ENCODE assay signal across 10 cellular contexts in the genomic region with DNA sequence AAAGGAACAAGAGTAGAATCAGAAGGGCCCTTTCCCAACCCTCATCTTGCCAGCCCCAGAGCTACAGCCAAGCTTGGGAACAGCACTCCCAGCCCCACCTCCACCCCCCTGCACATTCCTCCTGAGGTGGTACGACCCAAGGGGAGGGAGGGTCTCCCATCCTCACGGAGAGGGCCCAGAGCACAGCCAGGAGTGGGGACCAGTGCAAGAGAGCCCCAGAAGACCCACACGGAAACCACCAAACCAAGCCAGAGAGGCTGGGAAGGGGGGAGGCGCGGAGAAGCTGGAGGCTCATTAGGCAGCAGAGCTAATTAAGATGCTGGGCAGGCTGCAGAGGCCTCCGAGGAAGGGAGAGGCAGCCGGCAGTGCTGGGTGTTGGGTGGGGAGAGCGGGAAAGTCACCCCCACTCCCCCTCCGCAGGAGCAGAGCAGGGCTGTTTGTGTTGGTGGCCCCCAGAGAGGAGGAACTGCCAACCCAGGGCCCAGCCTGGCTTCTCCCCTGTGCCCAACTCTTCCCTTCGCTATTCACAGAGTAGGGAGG. TPM values are rescaled to one million over a fixed set of nuclear protein-coding genes. Genes with fewer than 3 reads are reported as not detected.
DNase-seq lines count a peak whose midpoint lies in the region; ATAC-seq, FAIRE-seq and TF ChIP-seq lines count a peak whose summit lies in the region.
"Had no signal": no experiment of that assay in that cellular context is flagged by ENCODE, and none has a peak within 500 bp of the region (broad histone marks: within the 10 kb centered on the region; RNA-seq: fewer than 3 reads in every experiment).

No MANE protein-coding gene starts in this region.

- no peak for ATAC-seq in activated CD8-positive, alpha-beta memory T cell treated with anti-CD3 and anti-CD28 coated beads, Interleukin-2, amount 10 ng/mL, durations not matched to agents 7 days and 5 days
- ATAC-seq in lower lobe of right lung (no peak), GM18520 (IDR thresholded peaks at IDR 0.05; ENCODE audit: unreplicated experiment) (no peak)

- peak overlapping the region; percentile 76 for H3K27ac Mint-ChIP-seq in activated CD8-positive, alpha-beta memory T cell treated with anti-CD3 and anti-CD28 coated beads, Interleukin-2, amount 10 ng/mL, durations not matched to agents 7 days and 5 days

- intact Hi-C loops in lower lobe of right lung (cut with DNase I) = no loop called here

- no peak for TF ChIP-seq CTCF in astrocyte of the cerebellum (IDR thresholded peaks at IDR 0.05; ENCODE audit: low read depth, low read length, missing control alignments)
- no peak for TF ChIP-seq CTCF in lower lobe of right lung (IDR thresholded peaks at IDR 0.05)

- H3K36me3 Mint-ChIP-seq in activated CD8-positive, alpha-beta memory T cell treated with anti-CD3 and anti-CD28 coated beads, Interleukin-2, amount 10 ng/mL, durations not matched to agents 7 days and 5 days = peaks cover 9% of the 10 kb centered on the region

- H3K4me3 ChIP-seq in astrocyte of the cerebellum (ENCODE audit: low read depth, low read length) (peak overlapping the region; percentile 79), lower lobe of right lung (peak overlapping the region; percentile 91), thymus (ENCODE audit: low read length) (no peak overlapping the region), small intestine (ENCODE audit: low read depth in 1 of 2, low read length in 2 of 2) (no peak overlapping the region)

- in situ Hi-C loops in astrocyte of the cerebellum (cut with HindIII; ENCODE audit: low sequenced_read_pairs) = no loop called here

- H3K4me1 ChIP-seq in lower lobe of right lung (peaks cover 44% of the 10 kb centered on the region), thymus (ENCODE audit: control insufficient read depth, insufficient read depth, low read length) (peaks cover 23% of the 10 kb centered on the region), small intestine (ENCODE audit: control insufficient read depth in 2 of 2, insufficient read depth in 1 of 2, low read depth in 1 of 2, low read length in 1 of 2) (peaks cover 0 to 4% of the 10 kb centered on the region in 2 donors)

- no peak overlapping the region for H3K4me3 Mint-ChIP-seq in activated CD8-positive, alpha-beta memory T cell treated with anti-CD3 and anti-CD28 coated beads, Interleukin-2, amount 10 ng/mL, durations not matched to agents 7 days and 5 days

- H3K27me3 ChIP-seq in lower lobe of right lung (ENCODE audit: low read depth) (no peaks in the 10 kb centered on the region), thymus (ENCODE audit: control insufficient read depth, insufficient read depth) (no peaks in the 10 kb centered on the region), small intestine (ENCODE audit: control insufficient read depth in 2 of 2, insufficient read depth in 2 of 2, low read length in 2 of 2) (no peaks in the 10 kb centered on the region)

- WGBS in thymus = 93% methylated on average over 10 of the region's 10 CpGs
- 66 to 76% (median 74%) methylated on average over 9 to 10 of the region's 10 CpGs for WGBS in small intestine, 3 donors

- peaks cover 42% of the 10 kb centered on the region for H3K4me1 Mint-ChIP-seq in activated CD8-positive, alpha-beta memory T cell treated with anti-CD3 and anti-CD28 coated beads, Interleukin-2, amount 10 ng/mL, durations not matched to agents 7 days and 5 days

- DNase-seq in activated CD8-positive, alpha-beta memory T cell treated with anti-CD3 and anti-CD28 coated beads, Interleukin-2, amount 10 ng/mL, durations not matched to agents 7 days and 5 days = no peak
- DNase-seq in activated CD8-positive, alpha-beta memory T cell treated with anti-CD3 and anti-CD28 coated beads, Interleukin-2, amount 50 U/mL, for 4 hours = no peak
- DNase-seq in astrocyte of the cerebellum (ENCODE audit: low read depth) (no peak), lower lobe of right lung (no peak), small intestine (no peak), NCI-H524 (lab: John Stamatoyannopoulos, UW) (no peak)

- FAIRE-seq in small intestine (lab: Jason Lieb, UNC) = no peak

- H3K27me3 Mint-ChIP-seq in activated CD8-positive, alpha-beta memory T cell treated with anti-CD3 and anti-CD28 coated beads, Interleukin-2, amount 10 ng/mL, durations not matched to agents 7 days and 5 days = no peaks in the 10 kb centered on the region

- H3K36me3 ChIP-seq in lower lobe of right lung (peaks cover 39% of the 10 kb centered on the region), thymus (ENCODE audit: control insufficient read depth, insufficient read depth) (peaks cover 36% of the 10 kb centered on the region), small intestine (ENCODE audit: control insufficient read depth in 2 of 2, insufficient read depth in 2 of 2, low read length in 2 of 2) (no peaks in the 10 kb centered on the region)

- CTCF ChIA-PET in activated CD8-positive, alpha-beta memory T cell treated with anti-CD3 and anti-CD28 coated beads, Interleukin-2, amount 10 ng/mL, durations not matched to agents 7 days and 5 days (lab: Charles Lee) = interaction anchor here (0.7 to 30.8 kb wide), 8 partner anchors 12 to 637 kb away, joined by 3 to 670 read pairs (median 10); a partner anchor contains a TSS

- H3K9me3 Mint-ChIP-seq in activated CD8-positive, alpha-beta memory T cell treated with anti-CD3 and anti-CD28 coated beads, Interleukin-2, amount 10 ng/mL, durations not matched to agents 7 days and 5 days (ENCODE audit: low read depth) = no peaks in the 10 kb centered on the region

- peak overlapping the region; percentile 73 for H3K27ac ChIP-seq in lower lobe of right lung
- peak overlapping the region; percentile 20 for H3K27ac ChIP-seq in thymus (ENCODE audit: low read depth)
- H3K27ac ChIP-seq in small intestine (ENCODE audit: low read depth in 1 of 2, low read length in 1 of 2) = peak overlapping the region in 1 of 2 donors; percentile 11

- H3K9me3 ChIP-seq in lower lobe of right lung (no peaks in the 10 kb centered on the region), thymus (ENCODE audit: control insufficient read depth) (no peaks in the 10 kb centered on the region), small intestine (ENCODE audit: control insufficient read depth, low read depth) (no peaks in the 10 kb centered on the region)

RNA-seq across cellular contexts. Expression of a gene that starts 2.4 kb away (rescaled TPM):
- 10 to 100 TPM; 21.0 to 32.9 TPM for total RNA-seq in activated CD8-positive, alpha-beta memory T cell treated with anti-CD3 and anti-CD28 coated beads, Interleukin-2, amount 10 ng/mL, durations not matched to agents 7 days and 5 days
- 21.3 TPM for total RNA-seq in lower lobe of right lung
- polyA plus RNA-seq in thymus (11.7 TPM), small intestine (1 to 10 TPM in 1 of 3 donors, under 1 TPM in 2; 0.45 to 3.7 (median 0.81) TPM)

RNA-seq across cellular contexts. Expression of a gene that starts 5.0 kb away (rescaled TPM):
- total RNA-seq in activated CD8-positive, alpha-beta memory T cell treated with anti-CD3 and anti-CD28 coated beads, Interleukin-2, amount 10 ng/mL, durations not matched to agents 7 days and 5 days = 1,000 to 10,000 TPM; 1,859 to 1,928 TPM
- total RNA-seq in lower lobe of right lung = 1,465 TPM
- polyA plus RNA-seq in thymus = 3,788 TPM
- polyA plus RNA-seq in small intestine = 1,000 to 10,000 TPM; 1,923 to 3,263 (median 3,147) TPM

RNA-seq across cellular contexts. Expression of a gene that starts 29.1 kb away (rescaled TPM):
- under 1 TPM in 1 of 2 experiments, not detected in 1; 0.35 TPM for total RNA-seq in activated CD8-positive, alpha-beta memory T cell treated with anti-CD3 and anti-CD28 coated beads, Interleukin-2, amount 10 ng/mL, durations not matched to agents 7 days and 5 days
- not detected for total RNA-seq in lower lobe of right lung
- polyA plus RNA-seq in thymus = 6.3 TPM
- polyA plus RNA-seq in small intestine = not detected
- total RNA-seq: dermis microvascular lymphatic vessel endothelial cell, lung microvascular endothelial cell had no signal

RNA-seq across cellular contexts. Expression of a gene that starts 30.7 kb away (rescaled TPM):
- not detected for total RNA-seq in activated CD8-positive, alpha-beta memory T cell treated with anti-CD3 and anti-CD28 coated beads, Interleukin-2, amount 10 ng/mL, durations not matched to agents 7 days and 5 days
- total RNA-seq in lower lobe of right lung = 0.30 TPM
- polyA plus RNA-seq in thymus (1.6 TPM), small intestine (under 1 TPM in 1 of 3 donors, not detected in 2; 0.64 TPM)
- total RNA-seq: dermis microvascular lymphatic vessel endothelial cell, lung microvascular endothelial cell had no signal

RNA-seq across cellular contexts. Expression of a gene that starts 43.6 kb away (rescaled TPM):
- 1 to 10 TPM; 1.2 to 9.0 TPM for total RNA-seq in activated CD8-positive, alpha-beta memory T cell treated with anti-CD3 and anti-CD28 coated beads, Interleukin-2, amount 10 ng/mL, durations not matched to agents 7 days and 5 days
- total RNA-seq in lower lobe of right lung = 19.5 TPM
- polyA plus RNA-seq in thymus (66.4 TPM), small intestine (10 to 100 TPM in 1 of 3 donors, 1 to 10 TPM in 2; 3.3 to 12.7 (median 3.5) TPM)
- total RNA-seq: dermis microvascular lymphatic vessel endothelial cell, lung microvascular endothelial cell had no signal

Comparison
In these comparisons a context has a peak if more than half of its experiments do, and no peak if none do; other contexts are left out.
1. H3K4me3 ChIP-seq: peak in astrocyte of the cerebellum (single experiment) and lower lobe of right lung (single experiment); none in thymus (single experiment) and small intestine (0 of 2).